ENCODE assay signal across 21 cellular contexts in genomic region chr1:29962356-29962755, GRCh38.
A peak's percentile ranks its signal among the peaks of the same experiment; 100 is the strongest.
DNase-seq lines count a peak whose midpoint lies in the region; ATAC-seq and TF ChIP-seq lines count a peak whose summit lies in the region.
"Had no signal": no experiment of that assay in that cellular context is flagged by ENCODE, and none has a peak within 500 bp of the region (broad histone marks: within the 10 kb centered on the region; RNA-seq: fewer than 3 reads in every experiment).

No MANE protein-coding gene starts in this region.

- no peak overlapping the region for H3K9ac ChIP-seq in HCT116 (ENCODE audit: low read length)
- no peak overlapping the region for H3K9ac ChIP-seq in PC-3 (ENCODE audit: low read length)
- H3K9ac ChIP-seq in neural progenitor cell, result no peak overlapping the region
- H3K9ac ChIP-seq: BLaER1 treated with 17β-estradiol and CSF1 and Interleukin-3, amounts not matched to agents 10 nM and 100 nM had no signal

- no peak for DNase-seq in HCT116 (ENCODE audit: low read depth, low spot score)
- no peak for DNase-seq in PC-3
- DNase-seq in islet precursor cell, result peak; percentile 45
- DNase-seq in neural progenitor cell (ENCODE audit: low spot score), result no peak
- no peak for DNase-seq in MV-4-11 (lab: John Stamatoyannopoulos, UW)
- no peak for DNase-seq in NCI-H1092 (lab: John Stamatoyannopoulos, UW)
- no peak for DNase-seq in stimulated activated naive CD4-positive, alpha-beta T cell treated with Interleukin-2 at 50 U/mL for 16 hours (lab: John Stamatoyannopoulos, UW)
- no peak for DNase-seq in 8988T
- DNase-seq: AML-193; CD4-positive, alpha-beta memory T cell; DMS79 treated with DMSO at 0.1 percent for 48 hours; NCI-H2029; NCI-H446 treated with DMSO at 0.1 percent for 48 hours; NCI-H526; Peyer's patch; SHP77 treated with DMSO at 0.1 percent for 48 hours had no signal

- H2AFZ ChIP-seq in HCT116 (ENCODE audit: low read depth, low read length, poor library complexity, severe bottlenecking), result no peak overlapping the region
- 0 out of 2 replicates have a peak overlapping the region, but pooled peaks have one; percentile 4 for H2AFZ ChIP-seq in PC-3 (ENCODE audit: low read length)
- no peak overlapping the region for H2AFZ ChIP-seq in neural progenitor cell (replicated peaks)

- H3K4me3 Mint-ChIP-seq in neural progenitor cell, result no peak overlapping the region
- H3K4me3 Mint-ChIP-seq: CD4-positive, alpha-beta memory T cell had no signal

- H3K9me3 Mint-ChIP-seq in neural progenitor cell, result no peaks in the 10 kb centered on the region

- peaks cover 9% of the 10 kb centered on the region for H3K27me3 Mint-ChIP-seq in neural progenitor cell (ENCODE audit: insufficient read depth, low read depth)

- H3K4me1 ChIP-seq in HCT116 (ENCODE audit: control insufficient read depth in 1 of 2, insufficient read depth in 2 of 2, low read length in 2 of 2), result peaks cover 0 to 13% of the 10 kb centered on the region in 2 experiments; a peak in 2 of 4 replicates
- H3K4me1 ChIP-seq in PC-3 (ENCODE audit: insufficient read depth, low read length), result peaks cover 4% of the 10 kb centered on the region; the same call in 1 of the 2 replicates
- peaks cover 12% of the 10 kb centered on the region for H3K4me1 ChIP-seq in neural progenitor cell
- H3K4me1 ChIP-seq: A549, Peyer's patch had no signal

- H3K4me2 ChIP-seq in HCT116 (ENCODE audit: low read length) (peak overlapping the region; percentile 40), PC-3 (ENCODE audit: low read length) (peak overlapping the region; percentile 16; the same call in 1 of the 2 replicates), neural progenitor cell (no peak overlapping the region)
- H3K4me2 ChIP-seq: A549; BLaER1 treated with 17β-estradiol and CSF1 and Interleukin-3, amounts not matched to agents 10 nM and 100 nM had no signal

- BruUV-seq in HCT116 (replicated peaks; lab: Mats Ljungman, UMichigan), result no TSS peak
- BruUV-seq in PC-3 (replicated peaks; lab: Mats Ljungman, UMichigan), result no TSS peak

- H3K27me3 ChIP-seq in HCT116 (ENCODE audit: insufficient read depth, low read length) (peaks cover 10% of the 10 kb centered on the region; the same call in 1 of the 2 replicates), PC-3 (ENCODE audit: low read length) (no peaks in the 10 kb centered on the region; the same call in 1 of the 2 replicates), neural progenitor cell (no peaks in the 10 kb centered on the region)
- H3K27me3 ChIP-seq: BLaER1 treated with 17β-estradiol and CSF1 and Interleukin-3, amounts not matched to agents 10 nM and 100 nM; Peyer's patch had no signal

- no peaks in the 10 kb centered on the region for H3K9me3 ChIP-seq in HCT116 (ENCODE audit: control insufficient read depth in 1 of 2, insufficient read depth in 1 of 2, low read depth in 1 of 2, low read length in 2 of 2)
- H3K9me3 ChIP-seq in PC-3 (ENCODE audit: low read length), result no peaks in the 10 kb centered on the region
- no peaks in the 10 kb centered on the region for H3K9me3 ChIP-seq in neural progenitor cell (ENCODE audit: low read depth)
- H3K9me3 ChIP-seq: A549; BLaER1 treated with 17β-estradiol and CSF1 and Interleukin-3, amounts not matched to agents 10 nM and 100 nM; Peyer's patch had no signal

- TF ChIP-seq RAD21 in HCT116 (IDR thresholded peaks at IDR 0.05; ENCODE audit: low read depth), result no peak

- intact Hi-C loops in HCT116 (cut with micrococcal nuclease) (no loop called here), PC-3 (cut with micrococcal nuclease) (no loop called here)

- no peaks in the 10 kb centered on the region for H3K36me3 Mint-ChIP-seq in neural progenitor cell
- H3K36me3 Mint-ChIP-seq: CD4-positive, alpha-beta memory T cell had no signal

- CTCF ChIA-PET in HCT116 (lab: Charles Lee) (no interaction called here), PC-3 (lab: Charles Lee) (no interaction called here)

- TF ChIP-seq CTCF in HCT116 (IDR thresholded peaks at IDR 0.05 in 2 of 3, conservative IDR thresholded peaks at IDR 0.05 in 1 of 3; ENCODE audit: borderline replicate concordance in 1 of 3, insufficient read depth in 1 of 3, low read depth in 2 of 3, low read length in 2 of 3) (no peak), PC-3 (conservative IDR thresholded peaks at IDR 0.05; ENCODE audit: low read depth, low read length) (no peak), neural progenitor cell (IDR thresholded peaks at IDR 0.05) (no peak)

- H3K4me3 ChIP-seq in HCT116 (replicated peaks in 1 of 2; ENCODE audit: low read depth in 1 of 2, low read length in 2 of 2), result no peak overlapping the region
- H3K4me3 ChIP-seq in PC-3 (ENCODE audit: low read length), result no peak overlapping the region
- no peak overlapping the region for H3K4me3 ChIP-seq in neural progenitor cell
- H3K4me3 ChIP-seq: A549; BLaER1 treated with 17β-estradiol and CSF1 and Interleukin-3, amounts not matched to agents 10 nM and 100 nM; K562; Peyer's patch; SK-N-MC had no signal

- H3K27ac ChIP-seq in HCT116 (ENCODE audit: low read depth, low read length) (no peak overlapping the region; the same call in 1 of the 2 replicates), PC-3 (ENCODE audit: low read length) (no peak overlapping the region), neural progenitor cell (no peak overlapping the region)
- H3K27ac ChIP-seq: BLaER1 treated with 17β-estradiol and CSF1 and Interleukin-3, amounts not matched to agents 10 nM and 100 nM; Peyer's patch; SK-N-MC had no signal

- peaks cover 48% of the 10 kb centered on the region for H3K4me1 Mint-ChIP-seq in neural progenitor cell
- H3K4me1 Mint-ChIP-seq: CD4-positive, alpha-beta memory T cell had no signal

- H3K9me2 ChIP-seq in HCT116 (ENCODE audit: insufficient read depth), result no peaks in the 10 kb centered on the region
- no peaks in the 10 kb centered on the region for H3K9me2 ChIP-seq in PC-3 (replicated peaks; ENCODE audit: low read length)

- H3K36me3 ChIP-seq in HCT116 (ENCODE audit: control insufficient read depth in 1 of 2, insufficient read depth in 2 of 2, low read length in 2 of 2) (no peaks in the 10 kb centered on the region), PC-3 (ENCODE audit: low read depth, low read length) (no peaks in the 10 kb centered on the region), neural progenitor cell (no peaks in the 10 kb centered on the region)
- H3K36me3 ChIP-seq: BLaER1 treated with 17β-estradiol and CSF1 and Interleukin-3, amounts not matched to agents 10 nM and 100 nM; Peyer's patch had no signal

- H3F3A ChIP-seq in PC-3 (ENCODE audit: low read length, unreplicated experiment) (no peaks in the 10 kb centered on the region), neural progenitor cell (ENCODE audit: low read depth) (no peaks in the 10 kb centered on the region)

- H3K79me2 ChIP-seq in HCT116 (ENCODE audit: insufficient read depth, low read length) (no peaks in the 10 kb centered on the region), PC-3 (ENCODE audit: low read length) (no peaks in the 10 kb centered on the region), neural progenitor cell (ENCODE audit: low read depth) (no peaks in the 10 kb centered on the region)

- ATAC-seq in HCT116, result no peak; the same call in 1 of the 2 replicates
- ATAC-seq in PC-3, result no peak
- ATAC-seq: A549, HepG2 had no signal

- TF ChIP-seq POLR2A in HCT116 (IDR thresholded peaks at IDR 0.05; ENCODE audit: borderline replicate concordance, extremely low read depth, insufficient read depth, insufficient read length), result no peak

- POLR2A ChIA-PET in HCT116 (lab: Charles Lee), result no interaction called here
- POLR2A ChIA-PET in PC-3 (lab: Charles Lee; ENCODE audit: unreplicated experiment), result no interaction called here

- RAD21 ChIA-PET in HCT116 (lab: Charles Lee; ENCODE audit: low non-redundant PET in 1 of 2, low total read pairs in 2 of 2, uncharacterized antibody in 2 of 2, unreplicated experiment in 2 of 2), result no interaction called here

- peak overlapping the region; percentile 3 for H3K27ac Mint-ChIP-seq in neural progenitor cell
- H3K27ac Mint-ChIP-seq: CD4-positive, alpha-beta memory T cell had no signal

- H4K20me1 ChIP-seq in HCT116 (ENCODE audit: insufficient read depth) (no peaks in the 10 kb centered on the region), PC-3 (ENCODE audit: low read length) (no peaks in the 10 kb centered on the region), neural progenitor cell (ENCODE audit: low read depth) (no peaks in the 10 kb centered on the region)
- H4K20me1 ChIP-seq: BLaER1 treated with 17β-estradiol and CSF1 and Interleukin-3, amounts not matched to agents 10 nM and 100 nM had no signal

TF ChIP-seq in HCT116, 20 proteins besides CTCF, POLR2A, EP300 and RAD21 (continues in another document):
- TF ChIP-seq, protein P1, sequence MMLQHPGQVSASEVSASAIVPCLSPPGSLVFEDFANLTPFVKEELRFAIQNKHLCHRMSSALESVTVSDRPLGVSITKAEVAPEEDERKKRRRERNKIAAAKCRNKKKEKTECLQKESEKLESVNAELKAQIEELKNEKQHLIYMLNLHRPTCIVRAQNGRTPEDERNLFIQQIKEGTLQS (IDR thresholded peaks at IDR 0.05), result no peak
- TF ChIP-seq SP1 (IDR thresholded peaks at IDR 0.05; ENCODE audit: low read depth) (no peak), ZNF274 (IDR thresholded peaks at IDR 0.05; ENCODE audit: low read depth, low read length) (no peak), SRF (IDR thresholded peaks at IDR 0.05; ENCODE audit: low read depth) (no peak), JUND (IDR thresholded peaks at IDR 0.05) (no peak), FOSL1 (IDR thresholded peaks at IDR 0.05; ENCODE audit: low read depth) (no peak), POLR2AphosphoS5 (IDR thresholded peaks at IDR 0.05; ENCODE audit: low read depth, low read length) (no peak), EGR1 (IDR thresholded peaks at IDR 0.05; ENCODE audit: low read depth) (no peak)
- TF ChIP-seq, protein P2, sequence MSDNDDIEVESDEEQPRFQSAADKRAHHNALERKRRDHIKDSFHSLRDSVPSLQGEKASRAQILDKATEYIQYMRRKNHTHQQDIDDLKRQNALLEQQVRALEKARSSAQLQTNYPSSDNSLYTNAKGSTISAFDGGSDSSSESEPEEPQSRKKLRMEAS (IDR thresholded peaks at IDR 0.05), result no peak
